Comparison of ENCODE assay signal across 11 cellular contexts in the genomic region with DNA sequence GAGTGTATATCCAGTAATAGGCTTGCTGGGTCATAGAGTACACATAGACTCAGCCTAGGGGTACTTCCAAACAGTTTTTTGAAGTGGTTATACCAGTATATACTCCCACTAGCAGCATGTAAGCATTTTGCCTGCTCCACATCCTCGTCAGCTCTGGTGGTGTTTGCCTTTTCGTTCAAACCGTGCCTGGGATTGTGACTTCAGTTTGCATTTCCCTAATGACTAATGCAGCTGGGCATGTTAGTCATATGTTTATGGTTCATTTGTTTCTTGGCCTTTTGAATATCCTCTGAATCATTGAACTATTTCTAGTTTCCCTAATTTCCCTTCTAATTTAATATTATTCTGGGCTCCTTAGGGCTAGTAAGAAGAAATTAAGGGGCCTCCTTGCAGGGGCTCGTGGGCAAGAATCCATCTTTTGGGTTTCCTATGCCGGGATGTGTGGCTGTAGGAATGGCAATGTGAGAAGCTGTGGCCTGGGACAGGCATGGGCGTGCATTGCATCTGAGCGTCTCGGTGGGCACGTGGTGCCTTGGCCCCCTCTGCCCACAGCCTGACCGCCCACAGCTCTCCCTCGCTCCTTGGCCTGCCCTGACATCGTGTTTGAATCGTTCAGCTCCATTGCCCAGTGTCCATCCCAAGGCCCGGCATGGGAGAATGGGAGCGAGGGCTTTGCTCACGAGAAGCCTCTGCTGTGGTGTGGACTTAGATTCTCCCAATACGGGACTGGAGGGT. TPM values are rescaled to one million over a fixed set of nuclear protein-coding genes. Genes with fewer than 3 reads are reported as not detected.
DNase-seq lines count a peak whose midpoint lies in the region; ATAC-seq and TF ChIP-seq lines count a peak whose summit lies in the region.
"Had no signal": no experiment of that assay in that cellular context is flagged by ENCODE, and none has a peak within 500 bp of the region (broad histone marks: within the 10 kb centered on the region; RNA-seq: fewer than 3 reads in every experiment).

No MANE protein-coding gene starts in this region.

- no peak overlapping the region for H3K4me3 Mint-ChIP-seq in osteocyte (ENCODE audit: unreplicated experiment)
- H3K4me3 Mint-ChIP-seq: activated T-cell treated with anti-CD3 and anti-CD28 coated beads, Interleukin-2, amount 50 U/mL, for 72 hours; T-helper 17 cell had no signal

- H3K4me2 ChIP-seq in GM23248 (ENCODE audit: unreplicated experiment), result peak overlapping the region; percentile 66
- peak overlapping the region; percentile 68 for H3K4me2 ChIP-seq in skeletal muscle satellite cell (ENCODE audit: low read length)

- peaks cover 11% of the 10 kb centered on the region for H3K4me1 Mint-ChIP-seq in osteocyte (ENCODE audit: unreplicated experiment)

- peaks cover 37% of the 10 kb centered on the region for H3F3A ChIP-seq in GM23248 (ENCODE audit: insufficient read depth)

- no peak overlapping the region for H2AFZ ChIP-seq in GM23248

- H3K27me3 Mint-ChIP-seq in osteocyte (ENCODE audit: unreplicated experiment), result no peaks in the 10 kb centered on the region
- H3K27me3 Mint-ChIP-seq: T-helper 17 cell had no signal

- H4K20me1 ChIP-seq in GM23248 (ENCODE audit: insufficient read depth), result no peaks in the 10 kb centered on the region

- in situ Hi-C loops in GM23248 (cut with MboI), result no loop called here

- POLR2A ChIA-PET in RWPE1 (lab: Yijun Ruan, JAX; ENCODE audit: low non-redundant PET), result no interaction called here

- DNase-seq in GM23248, result peak; percentile 93
- peak; percentile 92 for DNase-seq in RWPE1 (ENCODE audit: low spot score)
- DNase-seq in fibroblast of mammary gland (ENCODE audit: low read depth), result peak; percentile 97
- DNase-seq in osteocyte (ENCODE audit: extremely low spot score, unreplicated experiment), result no peak
- no peak for DNase-seq in cortex of kidney (lab: John Stamatoyannopoulos, UW)
- DNase-seq: activated T-cell treated with anti-CD3 and anti-CD28 coated beads, Interleukin-2, amount 50 U/mL, for 72 hours; NCI-H2081; stimulated activated CD4-positive, alpha-beta T cell treated with anti-CD3 and anti-CD28 coated beads, Interleukin-4, amount 100 ng/mL, for 1 hour; T-helper 17 cell had no signal

- no peaks in the 10 kb centered on the region for H3K9me3 Mint-ChIP-seq in osteocyte (ENCODE audit: unreplicated experiment)
- H3K9me3 Mint-ChIP-seq: activated T-cell treated with anti-CD3 and anti-CD28 coated beads, Interleukin-2, amount 50 U/mL, for 72 hours had no signal

- H3K79me2 ChIP-seq in GM23248 (ENCODE audit: insufficient read depth), result no peaks in the 10 kb centered on the region

- no peaks in the 10 kb centered on the region for H3K27me3 ChIP-seq in GM23248 (replicated peaks; ENCODE audit: insufficient read depth)
- no peaks in the 10 kb centered on the region for H3K27me3 ChIP-seq in skeletal muscle satellite cell (ENCODE audit: control insufficient read depth, insufficient read depth, low read length)

- ATAC-seq in GM19328 (IDR thresholded peaks at IDR 0.05; ENCODE audit: unreplicated experiment), result no peak
- ATAC-seq: activated T-cell treated with anti-CD3 and anti-CD28 coated beads, Interleukin-2, amount 50 U/mL, for 72 hours; T-helper 17 cell had no signal

- H3K27ac Mint-ChIP-seq in osteocyte (ENCODE audit: unreplicated experiment), result no peak overlapping the region
- H3K27ac Mint-ChIP-seq: activated T-cell treated with anti-CD3 and anti-CD28 coated beads, Interleukin-2, amount 50 U/mL, for 72 hours; T-helper 17 cell had no signal

- WGBS in GM23248 (ENCODE audit: low coverage in 1 of 2, low lambda C conversion rate in 2 of 2, missing lambda C conversion rate in 2 of 2), 2 experiments, result 42 to 47% methylated on average over 17 of the region's 17 CpGs

- H3K36me3 Mint-ChIP-seq in osteocyte (ENCODE audit: unreplicated experiment), result no peaks in the 10 kb centered on the region

- H3K9me2 ChIP-seq in GM23248 (ENCODE audit: insufficient read depth), result no peaks in the 10 kb centered on the region

- H3K4me3 ChIP-seq in GM23248 (peak overlapping the region; percentile 11; the same call in 1 of the 2 replicates), fibroblast of mammary gland (ENCODE audit: control insufficient read depth, low read depth, low read length) (no peak overlapping the region), skeletal muscle satellite cell (ENCODE audit: low read length) (peak overlapping the region; percentile 24)

- H3K27ac ChIP-seq in GM23248 (peak overlapping the region; percentile 62), RWPE1 (peak overlapping the region; percentile 78)

- no peak for TF ChIP-seq CTCF in RWPE1 (conservative IDR thresholded peaks at IDR 0.05; ENCODE audit: low read depth)
- no peak for TF ChIP-seq CTCF in fibroblast of mammary gland (conservative IDR thresholded peaks at IDR 0.05; ENCODE audit: control insufficient read depth, insufficient read depth, low read depth, low read length)
- TF ChIP-seq CTCF in osteocyte (IDR thresholded peaks at IDR 0.05), result no peak

- H3K4me1 ChIP-seq in GM23248 (ENCODE audit: insufficient read depth) (peaks cover 34% of the 10 kb centered on the region), skeletal muscle satellite cell (ENCODE audit: control insufficient read depth, insufficient read depth, low read length) (peaks cover 33% of the 10 kb centered on the region)

- H3K9ac ChIP-seq in GM23248 (0 out of 2 replicates have a peak overlapping the region, but pooled peaks have one; percentile 14), skeletal muscle satellite cell (ENCODE audit: low read depth, low read length) (peak overlapping the region; percentile 16)

- H3K36me3 ChIP-seq in GM23248 (ENCODE audit: low read depth), result no peaks in the 10 kb centered on the region
- peaks cover 38% of the 10 kb centered on the region for H3K36me3 ChIP-seq in skeletal muscle satellite cell (ENCODE audit: insufficient read depth, low read length)

- CTCF ChIA-PET in RWPE1 (lab: Yijun Ruan, JAX), result interaction anchor here (0.6 to 1.0 kb wide), 2 partner anchors 106 to 118 kb away, joined by 3 to 6 read pairs; no protein-coding TSS in a partner anchor

- no peaks in the 10 kb centered on the region for H3K9me3 ChIP-seq in GM23248 (ENCODE audit: low read depth)
- H3K9me3 ChIP-seq in skeletal muscle satellite cell (replicated peaks; ENCODE audit: low read length), result no peaks in the 10 kb centered on the region

RNA-seq across cellular contexts. Expression of gene FAH, which starts 26.4 kb away (rescaled TPM):
- total RNA-seq in GM23248 (2014; rRNA removed; shearing (Covaris generic)), result 16.9 and 24.9 TPM in 2 replicates
- polyA plus RNA-seq in GM23248 (2016; fragmentation: Nextera tagmentation; extraction: Ambion mirVana), result 28.8 and 32.4 TPM in 2 replicates
- total RNA-seq in skeletal muscle satellite cell (2012; rRNA removed), result 26.6 and 33.6 TPM in 2 replicates
- 9.5 and 12.9 TPM in 2 replicates for total RNA-seq in osteocyte

Comparison
In these comparisons a context has a peak if more than half of its experiments do, and no peak if none do; other contexts are left out.
1. DNase-seq: peak in GM23248 (single experiment), RWPE1 (single experiment) and fibroblast of mammary gland (single experiment); none in osteocyte (single experiment) and cortex of kidney (single experiment).